Comparison of ENCODE assay signal across 25 cellular contexts in genomic region chr3:100769693-100770092, GRCh38.
DNase-seq lines count a peak whose midpoint lies in the region; ATAC-seq and TF ChIP-seq lines count a peak whose summit lies in the region.
"Had no signal": no experiment of that assay in that cellular context is flagged by ENCODE, and none has a peak within 500 bp of the region (broad histone marks: within the 10 kb centered on the region; RNA-seq: fewer than 3 reads in every experiment).

No MANE protein-coding gene starts in this region.

- peaks cover 13% of the 10 kb centered on the region for H3K4me1 ChIP-seq in HAP-1
- peaks cover 15% of the 10 kb centered on the region for H3K4me1 ChIP-seq in iPS-18a (ENCODE audit: control insufficient read depth, low read depth, low read length)
- H3K4me1 ChIP-seq: SJCRH30 had no signal

- no peaks in the 10 kb centered on the region for H3K27me3 Mint-ChIP-seq in WTC11 (ENCODE audit: low read depth)
- no peaks in the 10 kb centered on the region for H3K27me3 Mint-ChIP-seq in activated naive CD4-positive, alpha-beta T cell treated with anti-CD3 and anti-CD28 coated beads for 36 hours (ENCODE audit: low read depth)
- H3K27me3 Mint-ChIP-seq: T-helper 17 cell had no signal

- no peak overlapping the region for H3K4me3 Mint-ChIP-seq in WTC11
- H3K4me3 Mint-ChIP-seq in activated naive CD4-positive, alpha-beta T cell treated with anti-CD3 and anti-CD28 coated beads for 36 hours, result no peak overlapping the region
- H3K4me3 Mint-ChIP-seq: B cell; CD8-positive, alpha-beta T cell; T-helper 17 cell had no signal

- no peak overlapping the region for H3K4me3 ChIP-seq in HAP-1
- H3K4me3 ChIP-seq in iPS-18a (ENCODE audit: low read length), result peak overlapping the region; percentile 4
- H3K4me3 ChIP-seq: PC-9, SJCRH30 had no signal

- in situ Hi-C loops in HAP-1 (cut with MboI; ENCODE audit: low sequenced_read_pairs), result no loop called here

- H3K27ac Mint-ChIP-seq in WTC11, result peak overlapping the region; percentile 61
- H3K27ac Mint-ChIP-seq in activated naive CD4-positive, alpha-beta T cell treated with anti-CD3 and anti-CD28 coated beads for 36 hours, result no peak overlapping the region
- H3K27ac Mint-ChIP-seq: B cell; CD8-positive, alpha-beta T cell; T-helper 17 cell had no signal

- peaks cover 5% of the 10 kb centered on the region; the same call in 1 of the 2 replicates for H3K9me3 Mint-ChIP-seq in WTC11
- H3K9me3 Mint-ChIP-seq in activated naive CD4-positive, alpha-beta T cell treated with anti-CD3 and anti-CD28 coated beads for 36 hours, result no peaks in the 10 kb centered on the region
- H3K9me3 Mint-ChIP-seq: CD8-positive, alpha-beta T cell had no signal

- no peak overlapping the region for H3K27ac ChIP-seq in iPS-18a (ENCODE audit: low read length)
- H3K27ac ChIP-seq: C4-2B, PC-9, SJCRH30 had no signal

- H3K36me3 ChIP-seq in HAP-1 (replicated peaks) (no peaks in the 10 kb centered on the region), iPS-18a (ENCODE audit: control insufficient read depth, low read depth, low read length) (no peaks in the 10 kb centered on the region)
- H3K36me3 ChIP-seq: SJCRH30 had no signal

- 0 out of 2 replicates have a peak, but pooled peaks cover 3% of the 10 kb centered on the region for H3K36me3 Mint-ChIP-seq in WTC11
- no peaks in the 10 kb centered on the region for H3K36me3 Mint-ChIP-seq in activated naive CD4-positive, alpha-beta T cell treated with anti-CD3 and anti-CD28 coated beads for 36 hours (ENCODE audit: low read depth)

- peaks cover 24% of the 10 kb centered on the region for H3K4me1 Mint-ChIP-seq in WTC11
- peaks cover 8% of the 10 kb centered on the region for H3K4me1 Mint-ChIP-seq in activated naive CD4-positive, alpha-beta T cell treated with anti-CD3 and anti-CD28 coated beads for 36 hours (ENCODE audit: low read depth)
- H3K4me1 Mint-ChIP-seq: B cell, T-helper 17 cell had no signal

- no peak overlapping the region for H3K9ac ChIP-seq in iPS-18a (ENCODE audit: low read length)

- ATAC-seq in WTC11 (peak; percentile 91), GM21381 (IDR thresholded peaks at IDR 0.05; ENCODE audit: unreplicated experiment) (no peak)
- ATAC-seq: CD8-positive, alpha-beta T cell; Right ventricle myocardium inferior; SK-N-SH treated with all-trans-retinoic acid at 6 μM for 48 hours; T-helper 17 cell had no signal

- no peaks in the 10 kb centered on the region for H3K27me3 ChIP-seq in HAP-1 (ENCODE audit: low read depth)
- H3K27me3 ChIP-seq in iPS-18a (ENCODE audit: control insufficient read depth, insufficient read depth, low read length), result no peaks in the 10 kb centered on the region
- H3K27me3 ChIP-seq: SJCRH30 had no signal

- peak; percentile 48 to 74 for DNase-seq in HAP-1 (ENCODE audit: low spot score in 2 of 2)
- DNase-seq in WTC11 (ENCODE audit: low spot score), result no peak
- DNase-seq in germinal center (ENCODE audit: low spot score), result no peak
- DNase-seq in NCI-H187 treated with DMSO at 0.1 percent for 48 hours (lab: John Stamatoyannopoulos, UW), result no peak
- no peak for DNase-seq in activated naive CD4-positive, alpha-beta T cell treated with anti-CD3 and anti-CD28 coated beads for 36 hours
- DNase-seq: Calu3; CD8-positive, alpha-beta T cell; DMS79 treated with DMSO at 0.1 percent for 48 hours; Karpas-422; NCI-H1092; NCI-H1417 treated with DMSO at 0.1 percent for 48 hours; NCI-H187; NCI-H2171 treated with DMSO at 0.1 percent for 48 hours; NCI-H345; NCI-H510A treated with DMSO at 0.1 percent for 48 hours; NK-92 treated with Interleukin-12 subunit alpha and Interleukin-12 subunit beta, amount 100 ng/mL, for 24 hours; PC-9; SJCRH30; T-helper 17 cell had no signal

- CTCF ChIA-PET in WTC11 (lab: Charles Lee), result interaction anchor here (0.6 to 2.0 kb wide), 7 partner anchors 7 to 307 kb away, joined by 3 to 7 read pairs (median 6); no protein-coding TSS in a partner anchor
- CTCF ChIA-PET in activated naive CD4-positive, alpha-beta T cell treated with anti-CD3 and anti-CD28 coated beads for 36 hours (lab: Charles Lee), result no interaction called here

- TF ChIP-seq CTCF in WTC11 (IDR thresholded peaks at IDR 0.05), result no peak

- intact Hi-C loops in activated naive CD4-positive, alpha-beta T cell treated with anti-CD3 and anti-CD28 coated beads for 36 hours (cut with micrococcal nuclease), result no loop called here

- POLR2A ChIA-PET in WTC11 (lab: Charles Lee), result interaction anchor here (1.4 kb wide), 1 partner anchor 10 kb away, joined by 3 read pairs; no protein-coding TSS in a partner anchor

- no peaks in the 10 kb centered on the region for H3K9me3 ChIP-seq in HAP-1
- no peaks in the 10 kb centered on the region for H3K9me3 ChIP-seq in iPS-18a (ENCODE audit: control insufficient read depth, low read depth, low read length)
- H3K9me3 ChIP-seq: SJCRH30 had no signal

TF ChIP-seq in WTC11, 78 proteins besides CTCF, POLR2A, EP300 and RAD21:
- peak; percentile 82 for TF ChIP-seq PRDM15 (CRISPR knock-in tag; IDR thresholded peaks at IDR 0.05)
- TF ChIP-seq USF2 (CRISPR knock-in tag; IDR thresholded peaks at IDR 0.05), result no peak

Comparison
In these comparisons a context has a peak if more than half of its experiments do, and no peak if none do; other contexts are left out.
1. DNase-seq: peak in HAP-1 (2 of 2); none in WTC11 (single experiment), germinal center (single experiment), NCI-H187 treated with DMSO at 0.1 percent for 48 hours (single experiment) and activated naive CD4-positive, alpha-beta T cell treated with anti-CD3 and anti-CD28 coated beads for 36 hours (single experiment).